8 cellular contexts compared by ENCODE assay signal in genomic region chr18:48929951-48930713, GRCh38. TPM values are rescaled to one million over a fixed set of nuclear protein-coding genes. Genes with fewer than 3 reads are reported as not detected.
DNase-seq lines count a peak whose midpoint lies in the region; ATAC-seq and TF ChIP-seq lines count a peak whose summit lies in the region.

No MANE protein-coding gene starts in this region.

- WGBS in gastroesophageal sphincter (ENCODE audit: low coverage in 1 of 2), 2 donors = 16 to 28% methylated on average over 6 to 10 of the region's 20 CpGs

- TF ChIP-seq POLR2A in gastroesophageal sphincter (IDR thresholded peaks at IDR 0.05) = no peak

- H3K4me3 ChIP-seq in gastroesophageal sphincter = peak overlapping the region in 1 of 2 donors; percentile 27
- peak overlapping the region; percentile 19 for H3K4me3 ChIP-seq in retinal pigment epithelial cell (ENCODE audit: low read length)

- TF ChIP-seq EP300 in gastroesophageal sphincter (IDR thresholded peaks at IDR 0.05) = no peak

- H3K36me3 ChIP-seq in gastroesophageal sphincter = no peaks in the 10 kb centered on the region

- no peaks in the 10 kb centered on the region for H3K27me3 ChIP-seq in gastroesophageal sphincter

- TF ChIP-seq CTCF in gastroesophageal sphincter (IDR thresholded peaks at IDR 0.05) (no peak), retinal pigment epithelial cell (conservative IDR thresholded peaks at IDR 0.05; ENCODE audit: low read depth, low read length) (no peak)

- peak; percentile 86 for DNase-seq in ELF-1 (ENCODE audit: low read depth, low spot score)
- peak; percentile 69 for DNase-seq in retinal pigment epithelial cell (ENCODE audit: low read depth)
- DNase-seq in Kasumi-1 (lab: John Stamatoyannopoulos, UW) = no peak
- no peak for DNase-seq in NCI-H345 treated with DMSO at 0.1 percent for 48 hours (lab: John Stamatoyannopoulos, UW; ENCODE audit: unreplicated experiment)

- H3K27ac ChIP-seq in gastroesophageal sphincter = peak overlapping the region; percentile 36 to 98 (median 92)

- peaks cover 41 to 100% (median 85%) of the 10 kb centered on the region in 3 donors for H3K4me1 ChIP-seq in gastroesophageal sphincter

- ATAC-seq in SK-N-SH treated with all-trans-retinoic acid at 6 μM for 48 hours (peak; percentile 84), gastroesophageal sphincter (peak; percentile 77), GM18511 (IDR thresholded peaks at IDR 0.05; ENCODE audit: unreplicated experiment) (no peak), GM21723 (IDR thresholded peaks at IDR 0.05; ENCODE audit: unreplicated experiment) (no peak)

- no peaks in the 10 kb centered on the region for H3K9me3 ChIP-seq in gastroesophageal sphincter

TF ChIP-seq in SK-N-SH treated with all-trans-retinoic acid at 6 μM for 48 hours, 23 proteins besides CTCF, POLR2A, EP300 and RAD21:
- TF ChIP-seq, protein P1, sequence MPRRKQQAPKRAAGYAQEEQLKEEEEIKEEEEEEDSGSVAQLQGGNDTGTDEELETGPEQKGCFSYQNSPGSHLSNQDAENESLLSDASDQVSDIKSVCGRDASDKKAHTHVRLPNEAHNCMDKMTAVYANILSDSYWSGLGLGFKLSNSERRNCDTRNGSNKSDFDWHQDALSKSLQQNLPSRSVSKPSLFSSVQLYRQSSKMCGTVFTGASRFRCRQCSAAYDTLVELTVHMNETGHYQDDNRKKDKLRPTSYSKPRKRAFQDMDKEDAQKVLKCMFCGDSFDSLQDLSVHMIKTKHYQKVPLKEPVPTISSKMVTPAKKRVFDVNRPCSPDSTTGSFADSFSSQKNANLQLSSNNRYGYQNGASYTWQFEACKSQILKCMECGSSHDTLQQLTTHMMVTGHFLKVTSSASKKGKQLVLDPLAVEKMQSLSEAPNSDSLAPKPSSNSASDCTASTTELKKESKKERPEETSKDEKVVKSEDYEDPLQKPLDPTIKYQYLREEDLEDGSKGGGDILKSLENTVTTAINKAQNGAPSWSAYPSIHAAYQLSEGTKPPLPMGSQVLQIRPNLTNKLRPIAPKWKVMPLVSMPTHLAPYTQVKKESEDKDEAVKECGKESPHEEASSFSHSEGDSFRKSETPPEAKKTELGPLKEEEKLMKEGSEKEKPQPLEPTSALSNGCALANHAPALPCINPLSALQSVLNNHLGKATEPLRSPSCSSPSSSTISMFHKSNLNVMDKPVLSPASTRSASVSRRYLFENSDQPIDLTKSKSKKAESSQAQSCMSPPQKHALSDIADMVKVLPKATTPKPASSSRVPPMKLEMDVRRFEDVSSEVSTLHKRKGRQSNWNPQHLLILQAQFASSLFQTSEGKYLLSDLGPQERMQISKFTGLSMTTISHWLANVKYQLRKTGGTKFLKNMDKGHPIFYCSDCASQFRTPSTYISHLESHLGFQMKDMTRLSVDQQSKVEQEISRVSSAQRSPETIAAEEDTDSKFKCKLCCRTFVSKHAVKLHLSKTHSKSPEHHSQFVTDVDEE (CRISPR knock-in tag; IDR thresholded peaks at IDR 0.05) = peak; percentile 76; the same call in 1 of the 2 replicates
- 0 out of 2 replicates have a peak, but pooled peaks have one; percentile 10 for TF ChIP-seq ZC3H10 (CRISPR knock-in tag; IDR thresholded peaks at IDR 0.05)
- 0 out of 2 replicates have a peak, but pooled peaks have one; percentile 33 for TF ChIP-seq CSDC2 (CRISPR knock-in tag; IDR thresholded peaks at IDR 0.05)
- 0 out of 2 replicates have a peak, but pooled peaks have one; percentile 24 for TF ChIP-seq ZFP3 (CRISPR knock-in tag; IDR thresholded peaks at IDR 0.05)
- TF ChIP-seq ZNF8 (CRISPR knock-in tag; IDR thresholded peaks at IDR 0.05) = no peak
- TF ChIP-seq ISL1 (CRISPR knock-in tag; IDR thresholded peaks at IDR 0.05) = peak; percentile 57
- TF ChIP-seq, protein P2, sequence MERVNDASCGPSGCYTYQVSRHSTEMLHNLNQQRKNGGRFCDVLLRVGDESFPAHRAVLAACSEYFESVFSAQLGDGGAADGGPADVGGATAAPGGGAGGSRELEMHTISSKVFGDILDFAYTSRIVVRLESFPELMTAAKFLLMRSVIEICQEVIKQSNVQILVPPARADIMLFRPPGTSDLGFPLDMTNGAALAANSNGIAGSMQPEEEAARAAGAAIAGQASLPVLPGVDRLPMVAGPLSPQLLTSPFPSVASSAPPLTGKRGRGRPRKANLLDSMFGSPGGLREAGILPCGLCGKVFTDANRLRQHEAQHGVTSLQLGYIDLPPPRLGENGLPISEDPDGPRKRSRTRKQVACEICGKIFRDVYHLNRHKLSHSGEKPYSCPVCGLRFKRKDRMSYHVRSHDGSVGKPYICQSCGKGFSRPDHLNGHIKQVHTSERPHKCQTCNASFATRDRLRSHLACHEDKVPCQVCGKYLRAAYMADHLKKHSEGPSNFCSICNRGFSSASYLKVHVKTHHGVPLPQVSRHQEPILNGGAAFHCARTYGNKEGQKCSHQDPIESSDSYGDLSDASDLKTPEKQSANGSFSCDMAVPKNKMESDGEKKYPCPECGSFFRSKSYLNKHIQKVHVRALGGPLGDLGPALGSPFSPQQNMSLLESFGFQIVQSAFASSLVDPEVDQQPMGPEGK (CRISPR knock-in tag; IDR thresholded peaks at IDR 0.05; ENCODE audit: borderline replicate concordance) = 0 out of 2 replicates have a peak, but pooled peaks have one; percentile 8
- no peak for TF ChIP-seq ZNF70 (CRISPR knock-in tag; IDR thresholded peaks at IDR 0.05)
- TF ChIP-seq SNAI2 (CRISPR knock-in tag; IDR thresholded peaks at IDR 0.05) = no peak
- TF ChIP-seq, protein P3, sequence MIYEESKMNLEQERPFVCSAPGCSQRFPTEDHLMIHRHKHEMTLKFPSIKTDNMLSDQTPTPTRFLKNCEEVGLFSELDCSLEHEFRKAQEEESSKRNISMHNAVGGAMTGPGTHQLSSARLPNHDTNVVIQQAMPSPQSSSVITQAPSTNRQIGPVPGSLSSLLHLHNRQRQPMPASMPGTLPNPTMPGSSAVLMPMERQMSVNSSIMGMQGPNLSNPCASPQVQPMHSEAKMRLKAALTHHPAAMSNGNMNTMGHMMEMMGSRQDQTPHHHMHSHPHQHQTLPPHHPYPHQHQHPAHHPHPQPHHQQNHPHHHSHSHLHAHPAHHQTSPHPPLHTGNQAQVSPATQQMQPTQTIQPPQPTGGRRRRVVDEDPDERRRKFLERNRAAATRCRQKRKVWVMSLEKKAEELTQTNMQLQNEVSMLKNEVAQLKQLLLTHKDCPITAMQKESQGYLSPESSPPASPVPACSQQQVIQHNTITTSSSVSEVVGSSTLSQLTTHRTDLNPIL (CRISPR knock-in tag; IDR thresholded peaks at IDR 0.05; ENCODE audit: low read depth) = 0 out of 2 replicates have a peak, but pooled peaks have one; percentile 25
- TF ChIP-seq RARB (CRISPR knock-in tag; IDR thresholded peaks at IDR 0.05) = no peak
- TF ChIP-seq, protein P4, sequence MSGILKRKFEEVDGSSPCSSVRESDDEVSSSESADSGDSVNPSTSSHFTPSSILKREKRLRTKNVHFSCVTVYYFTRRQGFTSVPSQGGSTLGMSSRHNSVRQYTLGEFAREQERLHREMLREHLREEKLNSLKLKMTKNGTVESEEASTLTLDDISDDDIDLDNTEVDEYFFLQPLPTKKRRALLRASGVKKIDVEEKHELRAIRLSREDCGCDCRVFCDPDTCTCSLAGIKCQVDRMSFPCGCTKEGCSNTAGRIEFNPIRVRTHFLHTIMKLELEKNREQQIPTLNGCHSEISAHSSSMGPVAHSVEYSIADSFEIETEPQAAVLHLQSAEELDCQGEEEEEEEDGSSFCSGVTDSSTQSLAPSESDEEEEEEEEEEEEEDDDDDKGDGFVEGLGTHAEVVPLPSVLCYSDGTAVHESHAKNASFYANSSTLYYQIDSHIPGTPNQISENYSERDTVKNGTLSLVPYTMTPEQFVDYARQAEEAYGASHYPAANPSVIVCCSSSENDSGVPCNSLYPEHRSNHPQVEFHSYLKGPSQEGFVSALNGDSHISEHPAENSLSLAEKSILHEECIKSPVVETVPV (CRISPR knock-in tag; IDR thresholded peaks at IDR 0.05) = no peak
- TF ChIP-seq TOX (CRISPR knock-in tag; IDR thresholded peaks at IDR 0.05; ENCODE audit: borderline replicate concordance) = no peak
- peak; percentile 36; the same call in 1 of the 2 replicates for TF ChIP-seq TCF4 (CRISPR knock-in tag; IDR thresholded peaks at IDR 0.05; ENCODE audit: borderline replicate concordance)
- no peak for TF ChIP-seq ZFP30 (CRISPR knock-in tag; IDR thresholded peaks at IDR 0.05)

RNA-seq across cellular contexts. Expression of gene SMAD7, which starts 20.6 kb away (rescaled TPM):
- total RNA-seq in gastroesophageal sphincter = 10 to 100 TPM; 41.2 to 76.0 (median 55.2) TPM

Comparison
In these comparisons a context has a peak if more than half of its experiments do, and no peak if none do; other contexts are left out.
1. DNase-seq: peak in ELF-1 (single experiment) and retinal pigment epithelial cell (single experiment); none in Kasumi-1 (0 of 2) and NCI-H345 treated with DMSO at 0.1 percent for 48 hours (single experiment).
2. ATAC-seq: peak in SK-N-SH treated with all-trans-retinoic acid at 6 μM for 48 hours (single experiment) and gastroesophageal sphincter (single experiment); none in GM18511 (single experiment) and GM21723 (single experiment).